Comparison of ENCODE assay signal across 9 cellular contexts in genomic region chr13:97125810-97126738, GRCh38.
DNase-seq lines count a peak whose midpoint lies in the region; ATAC-seq and TF ChIP-seq lines count a peak whose summit lies in the region.
"Had no signal": no experiment of that assay in that cellular context is flagged by ENCODE, and none has a peak within 500 bp of the region (broad histone marks: within the 10 kb centered on the region; RNA-seq: fewer than 3 reads in every experiment).

No MANE protein-coding gene starts in this region.

- H3K27me3 ChIP-seq in left ventricle myocardium inferior (ENCODE audit: low read depth) (no peaks in the 10 kb centered on the region), aorta (ENCODE audit: control insufficient read depth in 1 of 2, insufficient read depth in 2 of 2, low read length in 1 of 2) (no peaks in the 10 kb centered on the region)

- CTCF ChIA-PET in RWPE1 (lab: Yijun Ruan, JAX): interaction anchor here (0.6 to 1.0 kb wide), 2 partner anchors 86 to 1144 kb away, joined by 3 read pairs; no protein-coding TSS in a partner anchor

- intact Hi-C loops in left ventricle myocardium inferior (cut with micrococcal nuclease): no loop called here
- intact Hi-C loops in aorta (cut with DNase I): no loop called here

- H3K36me3 ChIP-seq in left ventricle myocardium inferior: no peaks in the 10 kb centered on the region
- no peaks in the 10 kb centered on the region for H3K36me3 ChIP-seq in aorta (ENCODE audit: control insufficient read depth in 1 of 2, insufficient read depth in 2 of 2, low read length in 1 of 2)

- DNase-seq in COLO668 (lab: John Stamatoyannopoulos, UW; ENCODE audit: unreplicated experiment): peak; percentile 75
- peak; percentile 69 for DNase-seq in RWPE1 (ENCODE audit: low spot score)
- DNase-seq in left ventricle myocardium inferior: peak; percentile 23
- DNase-seq in aorta: no peak
- no peak for DNase-seq in GF-D8 (lab: John Stamatoyannopoulos, UW)
- DNase-seq in Kasumi-1 (lab: John Stamatoyannopoulos, UW): no peak
- DNase-seq: stimulated activated naive B cell treated with anti-CD40 and anti-IgM and Interleukin-4, amounts not matched to agents 10 μg/mL and 1 μg/mL and 100 μg/mL, for 72 hours had no signal

- TF ChIP-seq CTCF in RWPE1 (conservative IDR thresholded peaks at IDR 0.05; ENCODE audit: low read depth) (no peak), left ventricle myocardium inferior (IDR thresholded peaks at IDR 0.05; ENCODE audit: borderline replicate concordance) (no peak)

- POLR2A ChIA-PET in RWPE1 (lab: Yijun Ruan, JAX; ENCODE audit: low non-redundant PET): interaction anchor here (0.6 to 1.2 kb wide), 2 partner anchors 97 to 226 kb away, joined by 6 to 10 read pairs; no protein-coding TSS in a partner anchor

- H3K4me3 ChIP-seq in left ventricle myocardium inferior (peak overlapping the region; percentile 26), aorta (ENCODE audit: low read length in 2 of 2) (no peak overlapping the region)

- WGBS in aorta, 2 donors: 86% methylated on average over 13 of the region's 13 CpGs

- H3K4me1 ChIP-seq in left ventricle myocardium inferior (peaks cover 50% of the 10 kb centered on the region), aorta (ENCODE audit: control insufficient read depth in 1 of 2, insufficient read depth in 2 of 2, low read length in 2 of 2) (peaks cover 0 to 6% of the 10 kb centered on the region in 2 donors)

- H3K9me3 ChIP-seq in left ventricle myocardium inferior (replicated peaks) (no peaks in the 10 kb centered on the region), aorta (ENCODE audit: control insufficient read depth, low read length) (no peaks in the 10 kb centered on the region)

- ATAC-seq in GM19035 (IDR thresholded peaks at IDR 0.05; ENCODE audit: unreplicated experiment) (peak; percentile 90), HG03064 (IDR thresholded peaks at IDR 0.05; ENCODE audit: low read depth, unreplicated experiment) (peak; percentile 88), aorta (ENCODE audit: low FRiP score) (peak; percentile 65)

- peak overlapping the region; percentile 88 for H3K27ac ChIP-seq in RWPE1
- H3K27ac ChIP-seq in left ventricle myocardium inferior (replicated peaks): peak overlapping the region; percentile 79
- H3K27ac ChIP-seq in aorta (ENCODE audit: low read depth in 1 of 2, low read length in 2 of 2): no peak overlapping the region

Comparison
In these comparisons a context has a peak if more than half of its experiments do, and no peak if none do; other contexts are left out.
1. DNase-seq: peak in COLO668 (single experiment), RWPE1 (single experiment) and left ventricle myocardium inferior (single experiment); none in aorta (0 of 2), GF-D8 (single experiment) and Kasumi-1 (0 of 2).
2. H3K27ac ChIP-seq: peak in RWPE1 (single experiment) and left ventricle myocardium inferior (single experiment); none in aorta (0 of 2).
3. Peak in every context shown above with its lines, with median percentiles within 50 percentile points of each other: ATAC-seq.